8 cellular contexts compared by ENCODE assay signal in the genomic region with DNA sequence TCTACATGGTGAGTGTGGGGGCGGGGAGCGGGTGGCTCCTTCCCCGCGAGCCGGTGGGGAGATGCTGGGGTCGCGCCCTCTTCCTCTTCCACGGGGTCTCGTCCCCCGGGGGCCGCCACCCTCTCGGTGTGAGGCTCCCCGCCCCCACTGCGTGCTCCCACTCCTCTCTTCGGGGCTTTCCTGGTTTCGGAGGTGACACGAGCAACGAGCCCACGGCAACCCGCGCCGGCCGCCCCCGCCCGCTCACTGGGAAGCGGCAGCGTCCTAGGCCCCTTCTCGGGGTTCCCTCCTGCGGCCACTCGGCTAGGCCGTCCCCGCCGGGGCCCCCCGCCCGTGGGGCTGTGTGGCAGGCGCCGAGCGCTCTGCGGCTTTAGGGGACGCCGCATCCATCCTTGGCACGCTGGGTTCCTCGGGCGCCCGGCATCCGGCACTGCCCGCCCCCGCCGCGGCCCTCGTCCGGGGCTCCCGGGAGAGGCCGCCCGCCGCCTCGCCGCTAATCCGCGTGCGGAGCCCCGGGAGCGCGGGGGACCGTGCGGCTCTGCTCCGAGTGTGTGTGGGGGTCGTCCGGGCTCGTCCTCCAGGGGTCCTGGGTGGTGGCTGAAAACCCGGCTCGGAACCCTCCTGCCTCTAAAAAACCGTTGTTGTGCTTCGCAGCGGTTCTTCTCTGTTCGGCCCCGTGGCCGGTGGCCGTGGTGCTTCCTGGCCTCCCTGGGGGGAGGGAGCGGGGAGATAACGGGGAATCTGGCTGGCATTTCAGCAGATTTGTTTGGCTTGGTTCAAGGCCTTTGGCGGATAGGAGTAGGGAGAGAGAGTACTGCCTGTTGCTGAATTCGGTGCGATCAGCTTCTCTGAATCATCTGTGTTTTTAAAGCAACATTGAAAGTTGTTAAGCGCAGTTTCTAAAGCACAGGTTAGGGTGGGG. TPM values are rescaled to one million over a fixed set of nuclear protein-coding genes. Genes with fewer than 3 reads are reported as not detected.
DNase-seq lines count a peak whose midpoint lies in the region; ATAC-seq and TF ChIP-seq lines count a peak whose summit lies in the region.

No MANE protein-coding gene starts in this region.

- H3K36me3 ChIP-seq in endocrine pancreas (ENCODE audit: control insufficient read depth, insufficient read depth, low read length) (no peaks in the 10 kb centered on the region), lung (ENCODE audit: control insufficient read depth in 2 of 2, insufficient read depth in 2 of 2, low read length in 2 of 2) (no peaks in the 10 kb centered on the region)

- H3K9me3 ChIP-seq in endocrine pancreas (ENCODE audit: control insufficient read depth, low read length), result no peaks in the 10 kb centered on the region
- H3K9me3 ChIP-seq in lung (ENCODE audit: control insufficient read depth in 2 of 2, insufficient read depth in 1 of 2, low read length in 1 of 2), result no peaks in the 10 kb centered on the region

- H3K27ac Mint-ChIP-seq in activated CD8-positive, alpha-beta memory T cell treated with anti-CD3 and anti-CD28 coated beads, Interleukin-2, amount 10 ng/mL, durations not matched to agents 7 days and 5 days, result peak overlapping the region; percentile 89

- DNase-seq in DMS153 treated with DMSO at 0.1 percent for 48 hours (lab: John Stamatoyannopoulos, UW; ENCODE audit: unreplicated experiment) (peak; percentile 8), DMS153 (lab: John Stamatoyannopoulos, UW) (no peak), NCI-H1694 (lab: John Stamatoyannopoulos, UW) (peak; percentile 41), lung (ENCODE audit: low spot score) (peak; percentile 42)
- peak; percentile 73 for DNase-seq in activated CD8-positive, alpha-beta memory T cell treated with anti-CD3 and anti-CD28 coated beads, Interleukin-2, amount 10 ng/mL, durations not matched to agents 7 days and 5 days
- peak; percentile 35 for DNase-seq in stimulated activated CD8-positive, alpha-beta memory T cell treated with anti-CD3 and anti-CD28 coated beads, Interleukin-15, amount 100 ng/mL, for 24 hours (ENCODE audit: low read depth)

- H3K4me1 Mint-ChIP-seq in activated CD8-positive, alpha-beta memory T cell treated with anti-CD3 and anti-CD28 coated beads, Interleukin-2, amount 10 ng/mL, durations not matched to agents 7 days and 5 days, result peaks cover 58% of the 10 kb centered on the region

- peaks cover 20% of the 10 kb centered on the region for H3K36me3 Mint-ChIP-seq in activated CD8-positive, alpha-beta memory T cell treated with anti-CD3 and anti-CD28 coated beads, Interleukin-2, amount 10 ng/mL, durations not matched to agents 7 days and 5 days

- CTCF ChIA-PET in activated CD8-positive, alpha-beta memory T cell treated with anti-CD3 and anti-CD28 coated beads, Interleukin-2, amount 10 ng/mL, durations not matched to agents 7 days and 5 days (lab: Charles Lee), result interaction anchor here (0.7 to 4.3 kb wide), 27 partner anchors 11 to 260 kb away, joined by 3 to 179 read pairs (median 10); no protein-coding TSS in a partner anchor

- no peak for TF ChIP-seq CTCF in lung (IDR thresholded peaks at IDR 0.05; ENCODE audit: control extremely low read depth, extremely low read depth)

- H3K4me1 ChIP-seq in endocrine pancreas (ENCODE audit: control insufficient read depth, insufficient read depth, low read length), result peaks cover 9% of the 10 kb centered on the region
- peaks cover 5 to 21% of the 10 kb centered on the region in 2 donors for H3K4me1 ChIP-seq in lung (ENCODE audit: control insufficient read depth in 2 of 2, insufficient read depth in 2 of 2, low read length in 2 of 2)

- 0% methylated on average over 68 to 85 of the region's 85 CpGs for WGBS in lung, 2 donors

- peak overlapping the region; percentile 95 for H3K4me3 ChIP-seq in endocrine pancreas (ENCODE audit: control insufficient read depth, insufficient read depth, low read length)
- H3K4me3 ChIP-seq in lung, result peak overlapping the region; percentile 70

- no peaks in the 10 kb centered on the region for H3K27me3 Mint-ChIP-seq in activated CD8-positive, alpha-beta memory T cell treated with anti-CD3 and anti-CD28 coated beads, Interleukin-2, amount 10 ng/mL, durations not matched to agents 7 days and 5 days

- peak; percentile 24 for ATAC-seq in HG02759 (IDR thresholded peaks at IDR 0.05; ENCODE audit: unreplicated experiment)
- ATAC-seq in activated CD8-positive, alpha-beta memory T cell treated with anti-CD3 and anti-CD28 coated beads, Interleukin-2, amount 10 ng/mL, durations not matched to agents 7 days and 5 days, result peak; percentile 34
- ATAC-seq in lung (ENCODE audit: insufficient read depth, low FRiP score), result peak; percentile 28

- peak overlapping the region; percentile 94 for H3K9ac ChIP-seq in endocrine pancreas (ENCODE audit: control insufficient read depth, insufficient read depth, low read length)

- H3K27me3 ChIP-seq in endocrine pancreas (ENCODE audit: control insufficient read depth, insufficient read depth, low read length), result no peaks in the 10 kb centered on the region
- no peaks in the 10 kb centered on the region for H3K27me3 ChIP-seq in lung (ENCODE audit: control insufficient read depth, insufficient read depth)

- no peaks in the 10 kb centered on the region for H3K9me3 Mint-ChIP-seq in activated CD8-positive, alpha-beta memory T cell treated with anti-CD3 and anti-CD28 coated beads, Interleukin-2, amount 10 ng/mL, durations not matched to agents 7 days and 5 days (ENCODE audit: low read depth)

- peak overlapping the region; percentile 92 for H3K4me3 Mint-ChIP-seq in activated CD8-positive, alpha-beta memory T cell treated with anti-CD3 and anti-CD28 coated beads, Interleukin-2, amount 10 ng/mL, durations not matched to agents 7 days and 5 days

- H3K27ac ChIP-seq in lung (ENCODE audit: low read depth in 1 of 2, low read length in 1 of 2), result peak overlapping the region; percentile 93

RNA-seq across cellular contexts. Expression of gene PCNX1, which starts 1.0 kb away (rescaled TPM):
- total RNA-seq in activated CD8-positive, alpha-beta memory T cell treated with anti-CD3 and anti-CD28 coated beads, Interleukin-2, amount 10 ng/mL, durations not matched to agents 7 days and 5 days, result 10 to 100 TPM; 64.4 to 69.2 TPM
- 100 to 1,000 TPM in 1 of 2 donors, 10 to 100 TPM in 1; 55.9 to 103 TPM for total RNA-seq in lung
- 10 to 100 TPM in 1 of 2 donors, 1 to 10 TPM in 1; 5.2 to 20.0 TPM for polyA plus RNA-seq in lung
